In genomic region chrX:2385224-2385623, GRCh38 we compare ENCODE assay signal across 19 cellular contexts.
DNase-seq lines count a peak whose midpoint lies in the region; ATAC-seq and TF ChIP-seq lines count a peak whose summit lies in the region.
"Had no signal": no experiment of that assay in that cellular context is flagged by ENCODE, and none has a peak within 500 bp of the region (broad histone marks: within the 10 kb centered on the region; RNA-seq: fewer than 3 reads in every experiment).

No MANE protein-coding gene starts in this region.

- H2AFZ ChIP-seq in osteoblast (ENCODE audit: low read length) (no peak overlapping the region), GM23338 (no peak overlapping the region)

- peaks cover 49% of the 10 kb centered on the region for H3K36me3 Mint-ChIP-seq in GM23338 (ENCODE audit: low read depth)

- H3K9me2 ChIP-seq in GM23338 (ENCODE audit: insufficient read depth) = peaks cover 12% of the 10 kb centered on the region

- peaks cover 2% of the 10 kb centered on the region for H3K27me3 Mint-ChIP-seq in GM23338 (ENCODE audit: insufficient read depth, low read depth, poor library complexity)
- H3K27me3 Mint-ChIP-seq: activated CD8-positive, alpha-beta memory T cell treated with anti-CD3 and anti-CD28 coated beads, Interleukin-2, amount 10 ng/mL, durations not matched to agents 7 days and 5 days; activated naive CD4-positive, alpha-beta T cell treated with anti-CD3 and anti-CD28 coated beads, Interleukin-2, amount 50 U/mL, for 24 hours; CD4-positive, CD25-positive, alpha-beta regulatory T cell; naive thymus-derived CD4-positive, alpha-beta T cell; stimulated activated memory B cell treated with anti-CD40 and anti-IgM and Interleukin-4, amounts not matched to agents 10 μg/mL and 1 μg/mL and 100 μg/mL, for 72 hours had no signal

- no peaks in the 10 kb centered on the region for H3K9me3 ChIP-seq in Panc1 (ENCODE audit: control insufficient read depth, insufficient read depth, low read depth, low read length)
- no peaks in the 10 kb centered on the region for H3K9me3 ChIP-seq in osteoblast (ENCODE audit: low read depth, low read length)

- peaks cover 13% of the 10 kb centered on the region for H4K20me1 ChIP-seq in osteoblast (ENCODE audit: insufficient read depth, low read length)
- no peaks in the 10 kb centered on the region for H4K20me1 ChIP-seq in GM23338 (replicated peaks; ENCODE audit: insufficient read depth)

- CTCF ChIA-PET in Panc1 (lab: Charles Lee) = no interaction called here

- H3K4me2 ChIP-seq in osteoblast (ENCODE audit: insufficient read depth, low read length) (no peak overlapping the region), GM23338 (no peak overlapping the region)

- H3K4me1 ChIP-seq in Panc1 (ENCODE audit: control insufficient read depth, insufficient read depth, low read length) (no peaks in the 10 kb centered on the region), osteoblast (ENCODE audit: insufficient read depth, low read length) (peaks cover 12% of the 10 kb centered on the region), GM23338 (ENCODE audit: insufficient read depth) (no peaks in the 10 kb centered on the region)

- DNase-seq in EL (peak; percentile 83), Panc1 (ENCODE audit: low read depth, low spot score) (no peak), epithelial cell of esophagus (ENCODE audit: low read depth) (peak; percentile 64), osteoblast (ENCODE audit: insufficient read length, low spot score, missing footprints) (peak; percentile 87), GM23338 (ENCODE audit: low spot score) (no peak), NCI-H1930 (lab: John Stamatoyannopoulos, UW) (no peak)
- no peak for DNase-seq in stimulated activated naive CD4-positive, alpha-beta T cell (lab: John Stamatoyannopoulos, UW)
- DNase-seq: activated CD8-positive, alpha-beta memory T cell treated with anti-CD3 and anti-CD28 coated beads, Interleukin-2, amount 10 ng/mL, durations not matched to agents 7 days and 5 days; CD4-positive, CD25-positive, alpha-beta regulatory T cell; KG1; naive thymus-derived CD4-positive, alpha-beta T cell; NCI-H187; NCI-H748 treated with DMSO at 0.1 percent for 48 hours; retina; stimulated activated CD4-positive, alpha-beta T cell treated with anti-CD3 and anti-CD28 coated beads, Interleukin-4, amount 100 ng/mL, for 24 hours; WERI-Rb-1 had no signal

- peaks cover 17% of the 10 kb centered on the region for H3K9me3 Mint-ChIP-seq in GM23338
- H3K9me3 Mint-ChIP-seq: activated naive CD4-positive, alpha-beta T cell treated with anti-CD3 and anti-CD28 coated beads, Interleukin-2, amount 50 U/mL, for 24 hours; CD4-positive, CD25-positive, alpha-beta regulatory T cell; stimulated activated memory B cell treated with anti-CD40 and anti-IgM and Interleukin-4, amounts not matched to agents 10 μg/mL and 1 μg/mL and 100 μg/mL, for 72 hours had no signal

- H3K79me2 ChIP-seq in osteoblast (ENCODE audit: insufficient read depth, low read length) (peaks cover 9% of the 10 kb centered on the region), GM23338 (replicated peaks; ENCODE audit: insufficient read depth) (peaks cover 15% of the 10 kb centered on the region; the same call in 1 of the 2 replicates)

- H3K36me3 ChIP-seq in Panc1 (ENCODE audit: control insufficient read depth, insufficient read depth, low read length) (no peaks in the 10 kb centered on the region), osteoblast (ENCODE audit: insufficient read depth, low read length) (no peaks in the 10 kb centered on the region), GM23338 (ENCODE audit: insufficient read depth) (no peaks in the 10 kb centered on the region)

- BruUV-seq in Panc1 (replicated peaks; lab: Mats Ljungman, UMichigan) = no TSS peak

- no peaks in the 10 kb centered on the region for H3F3A ChIP-seq in GM23338 (replicated peaks; ENCODE audit: low read depth)

- H3K4me3 ChIP-seq in Panc1 (ENCODE audit: low read depth in 2 of 2, low read length in 2 of 2) (no peak overlapping the region), epithelial cell of esophagus (ENCODE audit: low read length) (no peak overlapping the region), osteoblast (ENCODE audit: insufficient read depth, low read length) (no peak overlapping the region), GM23338 (no peak overlapping the region)

- no peak overlapping the region for H3K4me3 Mint-ChIP-seq in GM23338
- H3K4me3 Mint-ChIP-seq: activated CD8-positive, alpha-beta memory T cell treated with anti-CD3 and anti-CD28 coated beads, Interleukin-2, amount 10 ng/mL, durations not matched to agents 7 days and 5 days; activated naive CD4-positive, alpha-beta T cell treated with anti-CD3 and anti-CD28 coated beads, Interleukin-2, amount 50 U/mL, for 24 hours; CD4-positive, CD25-positive, alpha-beta regulatory T cell; naive thymus-derived CD4-positive, alpha-beta T cell; stimulated activated memory B cell treated with anti-CD40 and anti-IgM and Interleukin-4, amounts not matched to agents 10 μg/mL and 1 μg/mL and 100 μg/mL, for 72 hours had no signal

- in situ Hi-C loops in Panc1 (cut with HindIII; ENCODE audit: low pct_unique_long_range_greater_than_20kb, low sequenced_read_pairs) = no loop called here

- TF ChIP-seq CTCF in Panc1 (IDR thresholded peaks at IDR 0.05) = no peak
- no peak for TF ChIP-seq CTCF in epithelial cell of esophagus (IDR thresholded peaks at IDR 0.05; ENCODE audit: insufficient read depth, low read depth, low read length, missing control alignments)
- no peak for TF ChIP-seq CTCF in osteoblast (IDR thresholded peaks at IDR 0.05; ENCODE audit: extremely low read depth, low read depth, low read length)
- no peak for TF ChIP-seq CTCF in GM23338 (conservative IDR thresholded peaks at IDR 0.05; ENCODE audit: low read depth in 2 of 2)

- POLR2A ChIA-PET in Panc1 (lab: Charles Lee) = no interaction called here

- ATAC-seq in Panc1 = 0 out of 2 replicates have a peak, but pooled peaks have one; percentile 62
- ATAC-seq in HG03159 (IDR thresholded peaks at IDR 0.05; ENCODE audit: unreplicated experiment) = no peak
- no peak for ATAC-seq in GM23338
- ATAC-seq: activated CD8-positive, alpha-beta memory T cell treated with anti-CD3 and anti-CD28 coated beads, Interleukin-2, amount 10 ng/mL, durations not matched to agents 7 days and 5 days; naive thymus-derived CD4-positive, alpha-beta T cell; stimulated activated memory B cell treated with anti-CD40 and anti-IgM and Interleukin-4, amounts not matched to agents 10 μg/mL and 1 μg/mL and 100 μg/mL, for 72 hours had no signal

- no peak overlapping the region for H3K27ac ChIP-seq in Panc1 (ENCODE audit: low read length)
- H3K27ac ChIP-seq in osteoblast (ENCODE audit: low read depth, low read length) = no peak overlapping the region
- H3K27ac ChIP-seq in GM23338 (ENCODE audit: low read depth) = no peak overlapping the region
- H3K27ac ChIP-seq: WERI-Rb-1 had no signal

- H3K27me3 ChIP-seq in Panc1 (ENCODE audit: control insufficient read depth, insufficient read depth, low read length) = no peaks in the 10 kb centered on the region
- H3K27me3 ChIP-seq in osteoblast (ENCODE audit: insufficient read depth, low read length) = no peaks in the 10 kb centered on the region
- no peaks in the 10 kb centered on the region for H3K27me3 ChIP-seq in GM23338 (ENCODE audit: insufficient read depth)

- no peak overlapping the region for H3K27ac Mint-ChIP-seq in GM23338
- H3K27ac Mint-ChIP-seq: activated CD8-positive, alpha-beta memory T cell treated with anti-CD3 and anti-CD28 coated beads, Interleukin-2, amount 10 ng/mL, durations not matched to agents 7 days and 5 days; activated naive CD4-positive, alpha-beta T cell treated with anti-CD3 and anti-CD28 coated beads, Interleukin-2, amount 50 U/mL, for 24 hours; CD4-positive, CD25-positive, alpha-beta regulatory T cell; naive thymus-derived CD4-positive, alpha-beta T cell; stimulated activated memory B cell treated with anti-CD40 and anti-IgM and Interleukin-4, amounts not matched to agents 10 μg/mL and 1 μg/mL and 100 μg/mL, for 72 hours had no signal

- intact Hi-C loops in Panc1 (cut with micrococcal nuclease; ENCODE audit: unreplicated experiment) = no loop called here

- no peaks in the 10 kb centered on the region for H3K4me1 Mint-ChIP-seq in GM23338
- H3K4me1 Mint-ChIP-seq: activated CD8-positive, alpha-beta memory T cell treated with anti-CD3 and anti-CD28 coated beads, Interleukin-2, amount 10 ng/mL, durations not matched to agents 7 days and 5 days; activated naive CD4-positive, alpha-beta T cell treated with anti-CD3 and anti-CD28 coated beads, Interleukin-2, amount 50 U/mL, for 24 hours; naive thymus-derived CD4-positive, alpha-beta T cell; stimulated activated memory B cell treated with anti-CD40 and anti-IgM and Interleukin-4, amounts not matched to agents 10 μg/mL and 1 μg/mL and 100 μg/mL, for 72 hours had no signal

TF ChIP-seq in GM23338, 12 proteins besides CTCF, POLR2A, EP300 and RAD21:
- TF ChIP-seq STAT1 (IDR thresholded peaks at IDR 0.05; ENCODE audit: unreplicated experiment) = no peak
- TF ChIP-seq NANOG (IDR thresholded peaks at IDR 0.05; ENCODE audit: borderline replicate concordance) = no peak
- no peak for TF ChIP-seq CREB1 (CRISPR knock-in tag; IDR thresholded peaks at IDR 0.05; ENCODE audit: low read depth)

Comparison
In these comparisons a context has a peak if more than half of its experiments do, and no peak if none do; other contexts are left out.
1. DNase-seq: peak in EL (single experiment), epithelial cell of esophagus (single experiment) and osteoblast (single experiment); none in Panc1 (single experiment), stimulated activated naive CD4-positive, alpha-beta T cell (0 of 6), GM23338 (single experiment) and NCI-H1930 (0 of 2).